20 cellular contexts compared by ENCODE assay signal in genomic region chr21:25955646-25956045, GRCh38.
"Had no signal": no experiment of that assay in that cellular context is flagged by ENCODE, and none has a peak within 500 bp of the region (broad histone marks: within the 10 kb centered on the region; RNA-seq: fewer than 3 reads in every experiment).

No MANE protein-coding gene starts in this region.

- H3K27ac ChIP-seq: coronary artery, parathyroid adenoma, testis, tibial artery had no signal

- H3K9ac ChIP-seq: parathyroid adenoma had no signal

- H3K27ac Mint-ChIP-seq: effector memory CD8-positive, alpha-beta T cell; memory B cell; natural killer cell; progenitor cell of endocrine pancreas; stimulated activated memory B cell treated with anti-CD40 and anti-IgM and Interleukin-4, amounts not matched to agents 10 μg/mL and 1 μg/mL and 100 μg/mL, for 72 hours; type B pancreatic cell had no signal

- H3K4me1 ChIP-seq: parathyroid adenoma, testis had no signal

- H3K4me3 ChIP-seq: coronary artery, lung, testis, tibial artery had no signal

- H3K27me3 ChIP-seq: testis, tibial artery had no signal

- DNase-seq: dermis blood vessel endothelial cell; effector memory CD8-positive, alpha-beta T cell; head of caudate nucleus; kidney; natural killer cell; stimulated activated CD4-positive, alpha-beta T cell treated with anti-CD3 and anti-CD28 coated beads, Interleukin-4, amount 100 ng/mL, for 4 hours; stimulated activated naive CD8-positive, alpha-beta T cell treated with anti-CD3 and anti-CD28 coated beads, Interleukin-15, Interleukin-2, amounts not matched to agents 100 U/mL and 50 U/mL, for 24 hours; substantia nigra; testis; tibial artery had no signal

- H2AFZ ChIP-seq: parathyroid adenoma had no signal

- H3K36me3 Mint-ChIP-seq: natural killer cell had no signal

- ATAC-seq: effector memory CD8-positive, alpha-beta T cell; left lobe of liver; natural killer cell; sciatic nerve; stimulated activated memory B cell treated with anti-CD40 and anti-IgM and Interleukin-4, amounts not matched to agents 10 μg/mL and 1 μg/mL and 100 μg/mL, for 72 hours; stimulated activated naive CD8-positive, alpha-beta T cell treated with anti-CD3 and anti-CD28 coated beads, Interleukin-15, Interleukin-2, amounts not matched to agents 100 U/mL and 50 U/mL, for 24 hours had no signal

- H3K4me1 Mint-ChIP-seq: natural killer cell; stimulated activated memory B cell treated with anti-CD40 and anti-IgM and Interleukin-4, amounts not matched to agents 10 μg/mL and 1 μg/mL and 100 μg/mL, for 72 hours had no signal

- H3K27me3 Mint-ChIP-seq: effector memory CD8-positive, alpha-beta T cell; memory B cell; progenitor cell of endocrine pancreas; stimulated activated memory B cell treated with anti-CD40 and anti-IgM and Interleukin-4, amounts not matched to agents 10 μg/mL and 1 μg/mL and 100 μg/mL, for 72 hours; type B pancreatic cell had no signal

- H3K9me3 Mint-ChIP-seq: effector memory CD8-positive, alpha-beta T cell; memory B cell; natural killer cell; neural crest cell; stimulated activated memory B cell treated with anti-CD40 and anti-IgM and Interleukin-4, amounts not matched to agents 10 μg/mL and 1 μg/mL and 100 μg/mL, for 72 hours; type B pancreatic cell had no signal

- H3K4me3 Mint-ChIP-seq: effector memory CD8-positive, alpha-beta T cell; memory B cell; natural killer cell; neural crest cell; stimulated activated memory B cell treated with anti-CD40 and anti-IgM and Interleukin-4, amounts not matched to agents 10 μg/mL and 1 μg/mL and 100 μg/mL, for 72 hours; type B pancreatic cell had no signal

- H3K9me3 ChIP-seq: testis, tibial artery had no signal
